In the genomic region with DNA sequence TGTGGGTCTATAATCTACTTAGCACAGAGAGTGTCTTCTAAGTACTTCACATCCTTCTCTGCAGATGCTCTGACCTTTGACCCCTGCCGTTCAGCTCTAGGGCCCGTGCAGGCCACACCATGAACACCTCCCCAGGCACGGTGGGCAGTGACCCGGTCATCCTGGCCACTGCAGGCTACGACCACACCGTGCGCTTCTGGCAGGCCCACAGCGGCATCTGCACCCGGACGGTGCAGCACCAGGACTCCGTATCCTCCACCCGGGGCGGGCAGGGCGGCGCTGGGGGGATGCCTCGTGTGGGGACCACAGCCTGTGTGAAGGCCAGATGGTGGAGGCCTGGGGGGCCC, we compare ENCODE assay signal across 6 cellular contexts. TPM values are rescaled to one million over a fixed set of nuclear protein-coding genes. Genes with fewer than 3 reads are reported as not detected.
DNase-seq lines count a peak whose midpoint lies in the region; ATAC-seq and TF ChIP-seq lines count a peak whose summit lies in the region.

No MANE protein-coding gene starts in this region.

- DNase-seq in IMR-90 (no peak), fibroblast of the aortic adventitia (ENCODE audit: low read depth) (no peak), substantia nigra (lab: John Stamatoyannopoulos, UW) (peak in 8 of 49 donors; percentile 41 to 68 (median 46)), superior temporal gyrus (ENCODE audit: extremely low spot score) (no peak)
- DNase-seq in effector CD4-positive, alpha-beta T cell: no peak

- peak overlapping the region; percentile 91 for H3K4me2 ChIP-seq in IMR-90 (ENCODE audit: low read depth, low read length)

- peak overlapping the region; percentile 71 for H2BK5ac ChIP-seq in IMR-90 (ENCODE audit: low read depth, low read length, poor library complexity, severe bottlenecking)

- peak overlapping the region; percentile 68; the same call in 1 of the 2 replicates for H3K56ac ChIP-seq in IMR-90 (ENCODE audit: extremely low read depth, insufficient read depth, low read length)

- in situ Hi-C loops in IMR-90 (cut with MboI; ENCODE audit: low sequenced_read_pairs): no loop called here

- TF ChIP-seq RAD21 in IMR-90 (IDR thresholded peaks at IDR 0.05; ENCODE audit: low read length): no peak

- dilution Hi-C loops in IMR-90 (cut with HindIII; ENCODE audit: low sequenced_read_pairs, unreplicated experiment): no loop called here

- no TSS peak for BruUV-seq in IMR-90 (replicated peaks; lab: Mats Ljungman, UMichigan)

- H3K4me3 ChIP-seq in IMR-90 (ENCODE audit: insufficient read depth, low read depth, low read length): peak overlapping the region; percentile 92
- peak overlapping the region; percentile 93 for H3K4me3 ChIP-seq in fibroblast of the aortic adventitia (ENCODE audit: low read depth, low read length)

- peaks cover 5% of the 10 kb centered on the region; the same call in 1 of the 2 replicates for H4K20me1 ChIP-seq in IMR-90 (ENCODE audit: insufficient read depth, low read length)

- H2BK20ac ChIP-seq in IMR-90 (ENCODE audit: low read depth, low read length): no peak overlapping the region

- intact Hi-C loops in IMR-90 (cut with micrococcal nuclease): no loop called here

- WGBS in IMR-90 (ENCODE audit: extremely low coverage in 2 of 2, insufficient read length in 1 of 2), 2 experiments: 12% methylated on average over 7 of the region's 16 CpGs; no CpG with 5 or more reads in 1 of the 2 experiments

- CTCF ChIA-PET in IMR-90 (lab: Yijun Ruan, JAX): no interaction called here

- H4K91ac ChIP-seq in IMR-90 (ENCODE audit: insufficient read depth, low read depth, low read length): peak overlapping the region; percentile 69; the same call in 1 of the 2 replicates

- peaks cover 13 to 24% of the 10 kb centered on the region in 2 experiments for H3K79me1 ChIP-seq in IMR-90 (ENCODE audit: low read depth in 1 of 2, low read length in 2 of 2)

- peak overlapping the region; percentile 77 for H4K5ac ChIP-seq in IMR-90 (ENCODE audit: low read depth, low read length)

- peak overlapping the region; percentile 91 to 99 for H4K8ac ChIP-seq in IMR-90 (ENCODE audit: low read depth in 2 of 2, low read length in 2 of 2)

- ATAC-seq in GM18873 (IDR thresholded peaks at IDR 0.05; ENCODE audit: low FRiP score, unreplicated experiment) (peak; percentile 7), IMR-90 (ENCODE audit: low read depth) (peak; percentile 2; the same call in 1 of the 2 replicates)

- no peak for TF ChIP-seq POLR2A in IMR-90 (IDR thresholded peaks at IDR 0.05; ENCODE audit: low read depth, low read length)

- no peak overlapping the region; the same call in 1 of the 2 replicates for H2BK120ac ChIP-seq in IMR-90 (ENCODE audit: low read depth, low read length)

- 0 out of 2 replicates have a peak, but pooled peaks cover 2% of the 10 kb centered on the region for H3K27me3 ChIP-seq in IMR-90 (ENCODE audit: control insufficient read depth, insufficient read depth, low read length)

- H2AK5ac ChIP-seq in IMR-90 (ENCODE audit: low read depth, low read length): peak overlapping the region; percentile 98

- peak overlapping the region; percentile 100 for H2AFZ ChIP-seq in IMR-90 (replicated peaks; ENCODE audit: low read length, poor library complexity)

- H2AK9ac ChIP-seq in IMR-90 (replicated peaks; ENCODE audit: low read depth, low read length, poor library complexity): peak overlapping the region; percentile 100

- H3K9me3 ChIP-seq in IMR-90 (ENCODE audit: control insufficient read depth, insufficient read depth, low read length): no peaks in the 10 kb centered on the region

- peak overlapping the region; percentile 87 for H3K23ac ChIP-seq in IMR-90 (ENCODE audit: low read depth, low read length)

- H3K18ac ChIP-seq in IMR-90 (ENCODE audit: low read depth, low read length): peak overlapping the region; percentile 22; the same call in 1 of the 2 replicates

- H3K14ac ChIP-seq in IMR-90 (replicated peaks; ENCODE audit: low read depth, low read length): peak overlapping the region; percentile 97

- peak overlapping the region; percentile 98 for H3K4ac ChIP-seq in IMR-90 (ENCODE audit: low read depth, low read length)

- H3K9me1 ChIP-seq in IMR-90 (ENCODE audit: insufficient read depth, low read length): peaks cover 6% of the 10 kb centered on the region; the same call in 1 of the 2 replicates

- TF ChIP-seq CTCF in IMR-90 (conservative IDR thresholded peaks at IDR 0.05; ENCODE audit: low read depth, low read length) (no peak), fibroblast of the aortic adventitia (IDR thresholded peaks at IDR 0.05; ENCODE audit: insufficient read depth, low read length) (no peak)

- peaks cover 25% of the 10 kb centered on the region; the same call in 1 of the 2 replicates for H3K36me3 ChIP-seq in IMR-90 (ENCODE audit: control insufficient read depth, insufficient read depth, low read length)

- 0 out of 3 replicates have a peak overlapping the region, but pooled peaks have one; percentile 33 for H2BK15ac ChIP-seq in IMR-90 (ENCODE audit: low read depth, low read length)

- POLR2A ChIA-PET in IMR-90 (lab: Charles Lee; ENCODE audit: unreplicated experiment): no interaction called here

- H3K9ac ChIP-seq in IMR-90 (ENCODE audit: low read depth, low read length): peak overlapping the region; percentile 73

- H3K4me1 ChIP-seq in IMR-90 (ENCODE audit: control insufficient read depth, insufficient read depth, low read length): peaks cover 7% of the 10 kb centered on the region

- peak overlapping the region; percentile 14 for H3K27ac ChIP-seq in IMR-90 (ENCODE audit: insufficient read depth, low read length)
- H3K27ac ChIP-seq in substantia nigra (ENCODE audit: low read depth, low read length, poor library complexity, severe bottlenecking): peak overlapping the region; percentile 99

TF ChIP-seq in IMR-90, 13 proteins besides CTCF, POLR2A, EP300 and RAD21 (continues in another document):
- TF ChIP-seq USF2 (IDR thresholded peaks at IDR 0.05; ENCODE audit: low read depth, low read length): no peak
- TF ChIP-seq BHLHE40 (IDR thresholded peaks at IDR 0.05; ENCODE audit: low read depth, low read length): no peak
- TF ChIP-seq MAFK (IDR thresholded peaks at IDR 0.05; ENCODE audit: low read depth, low read length): no peak
- no peak for TF ChIP-seq RCOR1 (IDR thresholded peaks at IDR 0.05; ENCODE audit: insufficient replicate concordance, low read length)
- TF ChIP-seq ELK1 (IDR thresholded peaks at IDR 0.05; ENCODE audit: borderline replicate concordance, low read depth, low read length): no peak
- TF ChIP-seq FOS (IDR thresholded peaks at IDR 0.05; ENCODE audit: low read depth, low read length): no peak
- no peak for TF ChIP-seq CHD1 (IDR thresholded peaks at IDR 0.05; ENCODE audit: low read depth, low read length)
- TF ChIP-seq RFX5 (IDR thresholded peaks at IDR 0.05; ENCODE audit: low read depth, low read length): no peak
- no peak for TF ChIP-seq CEBPB (IDR thresholded peaks at IDR 0.05; ENCODE audit: low read depth, low read length)
- TF ChIP-seq MAZ (IDR thresholded peaks at IDR 0.05; ENCODE audit: borderline replicate concordance, low read depth, low read length): no peak
- TF ChIP-seq NFE2L2 (IDR thresholded peaks at IDR 0.05; ENCODE audit: low read depth, low read length): no peak
- TF ChIP-seq SMC3 (IDR thresholded peaks at IDR 0.05; ENCODE audit: low read depth, low read length): no peak

RNA-seq across cellular contexts. Expression of gene MLST8, which starts 0.7 kb away (rescaled TPM):
- total RNA-seq in IMR-90 (2012; rRNA removed) (34.4 and 50.3 TPM in 2 replicates), fibroblast of the aortic adventitia (ENCODE audit: low replicate concordance) (27.4 and 30.8 TPM in 2 replicates)
- 93.7 and 94.1 TPM in 2 replicates for polyA plus RNA-seq in IMR-90 (2012; rRNA removed)
- polyA plus RNA-seq in IMR-90 (2012; cell fraction: cytosol; rRNA removed): 56.2 and 108 TPM in 2 replicates
- polyA plus RNA-seq in IMR-90 (2012; cell fraction: nucleus; rRNA removed; ENCODE audit: low replicate concordance): 97.5 and 242 TPM in 2 replicates

RNA-seq across cellular contexts. Expression of gene BRICD5, which starts 4.7 kb away (rescaled TPM):
- total RNA-seq in IMR-90 (2012; rRNA removed) (0.18 and 0.28 TPM in 2 replicates), fibroblast of the aortic adventitia (ENCODE audit: low replicate concordance) (0.57 and 2.4 TPM in 2 replicates)
- 0.94 and 1.5 TPM in 2 replicates for polyA plus RNA-seq in IMR-90 (2012; rRNA removed)
- 0.55 and 0.76 TPM in 2 replicates for polyA plus RNA-seq in IMR-90 (2012; cell fraction: cytosol; rRNA removed)
- polyA plus RNA-seq in IMR-90 (2012; cell fraction: nucleus; rRNA removed; ENCODE audit: low replicate concordance): 13.2 and 32.1 TPM in 2 replicates

RNA-seq across cellular contexts. Expression of gene PGP, which starts 8.7 kb away (rescaled TPM):
- 4.1 and 5.8 TPM in 2 replicates for total RNA-seq in IMR-90 (2012; rRNA removed)
- polyA plus RNA-seq in IMR-90 (2012; rRNA removed): 9.4 and 13.5 TPM in 2 replicates
- polyA plus RNA-seq in IMR-90 (2012; cell fraction: cytosol; rRNA removed): 4.6 and 13.7 TPM in 2 replicates
- polyA plus RNA-seq in IMR-90 (2012; cell fraction: nucleus; rRNA removed; ENCODE audit: low replicate concordance): 17.4 and 43.8 TPM in 2 replicates
- 7.6 and 11.3 TPM in 2 replicates for total RNA-seq in fibroblast of the aortic adventitia (ENCODE audit: low replicate concordance)

RNA-seq across cellular contexts. Expression of gene CASKIN1, which starts 9.5 kb away (rescaled TPM):
- total RNA-seq in IMR-90 (2012; rRNA removed) (not detected in 2 replicates), fibroblast of the aortic adventitia (ENCODE audit: low replicate concordance) (0.18 TPM in 1 of 2 replicates, not detected in the other)
- polyA plus RNA-seq in IMR-90 (2012; rRNA removed): 0.05 and 0.06 TPM in 2 replicates
- polyA plus RNA-seq in IMR-90 (2012; cell fraction: cytosol; rRNA removed): 0.05 and 0.09 TPM in 2 replicates
- polyA plus RNA-seq in IMR-90 (2012; cell fraction: nucleus; rRNA removed; ENCODE audit: low replicate concordance): 0.76 and 1.1 TPM in 2 replicates

RNA-seq across cellular contexts. Expression of gene E4F1, which starts 17.5 kb away (rescaled TPM):
- total RNA-seq in IMR-90 (2012; rRNA removed) (13.1 and 25.0 TPM in 2 replicates), fibroblast of the aortic adventitia (ENCODE audit: low replicate concordance) (18.7 and 41.7 TPM in 2 replicates)
- 33.0 and 39.6 TPM in 2 replicates for polyA plus RNA-seq in IMR-90 (2012; rRNA removed)
- 14.6 and 22.6 TPM in 2 replicates for polyA plus RNA-seq in IMR-90 (2012; cell fraction: cytosol; rRNA removed)
- polyA plus RNA-seq in IMR-90 (2012; cell fraction: nucleus; rRNA removed; ENCODE audit: low replicate concordance): 129 and 420 TPM in 2 replicates
